ENCODE assay signal across 8 cellular contexts in the genomic region with DNA sequence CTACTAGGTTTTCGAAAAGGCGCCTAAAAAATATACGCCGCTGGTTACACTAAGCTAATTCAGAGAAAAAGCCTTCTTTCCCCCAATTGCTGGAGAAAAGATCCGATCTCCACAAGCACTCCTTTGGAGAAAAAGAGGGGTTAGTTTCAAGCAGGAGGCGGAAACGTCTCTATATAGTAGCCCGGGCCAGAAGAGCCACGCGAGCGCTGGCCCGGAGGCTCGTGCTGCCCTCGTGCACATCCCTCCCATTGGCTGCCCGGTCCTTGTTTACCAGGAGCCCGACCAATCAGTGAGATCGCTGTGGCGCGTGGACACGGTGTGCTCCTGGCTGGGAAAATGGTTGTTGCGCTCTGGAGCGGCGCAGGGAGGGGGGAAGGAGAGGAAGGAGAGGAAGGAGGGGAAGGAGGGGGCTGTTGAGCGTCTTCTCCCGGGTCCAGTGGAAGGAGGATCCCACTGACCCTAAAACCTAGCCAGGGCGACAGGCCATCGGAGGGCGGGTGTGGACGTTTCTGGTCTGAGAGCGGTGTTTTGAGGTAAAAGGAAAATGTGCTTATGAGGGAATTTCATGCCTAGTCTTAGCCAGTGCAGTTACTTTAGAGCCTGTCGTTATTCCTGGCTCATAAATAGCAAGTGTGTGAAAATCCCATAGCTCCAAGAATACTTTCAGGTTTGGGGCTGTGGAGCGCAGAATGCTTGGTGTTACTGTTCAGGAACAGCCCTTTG. TPM values are rescaled to one million over a fixed set of nuclear protein-coding genes. Genes with fewer than 3 reads are reported as not detected.
DNase-seq lines count a peak whose midpoint lies in the region; ATAC-seq and TF ChIP-seq lines count a peak whose summit lies in the region.

A gene with protein sequence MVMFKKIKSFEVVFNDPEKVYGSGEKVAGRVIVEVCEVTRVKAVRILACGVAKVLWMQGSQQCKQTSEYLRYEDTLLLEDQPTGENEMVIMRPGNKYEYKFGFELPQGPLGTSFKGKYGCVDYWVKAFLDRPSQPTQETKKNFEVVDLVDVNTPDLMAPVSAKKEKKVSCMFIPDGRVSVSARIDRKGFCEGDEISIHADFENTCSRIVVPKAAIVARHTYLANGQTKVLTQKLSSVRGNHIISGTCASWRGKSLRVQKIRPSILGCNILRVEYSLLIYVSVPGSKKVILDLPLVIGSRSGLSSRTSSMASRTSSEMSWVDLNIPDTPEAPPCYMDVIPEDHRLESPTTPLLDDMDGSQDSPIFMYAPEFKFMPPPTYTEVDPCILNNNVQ (minus strand): TSS at position 147 of the 723 bp plus-strand sequence. CDS start 313 bp downstream, outside the sequence.

- no peaks in the 10 kb centered on the region for H3K9me3 Mint-ChIP-seq in activated T-cell treated with anti-CD3 and anti-CD28 coated beads, Interleukin-2, amount 50 U/mL, for 24 hours

- peak within 1 kb of the TSS; percentile 99 for H3K4me3 ChIP-seq in KMS-11 (IDR thresholded peaks at IDR 0.05; ENCODE audit: insufficient read depth, low read depth, low read length)
- H3K4me3 ChIP-seq in Panc1 (ENCODE audit: low read depth in 2 of 2, low read length in 2 of 2), result peak within 1 kb of the TSS; percentile 61 to 73
- H3K4me3 ChIP-seq in epithelial cell of proximal tubule (ENCODE audit: low read depth, low read length), result peak within 1 kb of the TSS; percentile 81
- H3K4me3 ChIP-seq in mucosa of descending colon, result peak within 1 kb of the TSS; percentile 89

- peak within 1 kb of the TSS; percentile 47 for H3K9ac ChIP-seq in KMS-11

- no peaks in the 10 kb centered on the region for H3K27me3 Mint-ChIP-seq in activated T-cell treated with anti-CD3 and anti-CD28 coated beads, Interleukin-2, amount 50 U/mL, for 24 hours

- CTCF ChIA-PET in Panc1 (lab: Charles Lee), result interaction anchor here (1.6 kb wide), 1 partner anchor 11 kb away, joined by 5 read pairs; no protein-coding TSS in a partner anchor

- TF ChIP-seq CTCF in KMS-11 (conservative IDR thresholded peaks at IDR 0.05; ENCODE audit: low read depth, low read length), result no peak
- no peak for TF ChIP-seq CTCF in Panc1 (IDR thresholded peaks at IDR 0.05)
- no peak for TF ChIP-seq CTCF in epithelial cell of proximal tubule (conservative IDR thresholded peaks at IDR 0.05; ENCODE audit: low read depth, low read length)
- no peak for TF ChIP-seq CTCF in mucosa of descending colon (IDR thresholded peaks at IDR 0.05)

- H3K36me3 ChIP-seq in KMS-11 (ENCODE audit: insufficient read depth) (no peaks in the 10 kb centered on the region), Panc1 (ENCODE audit: control insufficient read depth, insufficient read depth, low read length) (peaks cover 2% of the 10 kb centered on the region; the same call in 1 of the 2 replicates), mucosa of descending colon (ENCODE audit: low read depth) (no peaks in the 10 kb centered on the region)

- intact Hi-C loops in Panc1 (cut with micrococcal nuclease; ENCODE audit: unreplicated experiment), result no loop called here
- intact Hi-C loops in mucosa of descending colon (cut with DNase I, micrococcal nuclease), result no loop called here

- BruUV-seq in Panc1 (replicated peaks; lab: Mats Ljungman, UMichigan), result no TSS peak

- H3K27me3 ChIP-seq in KMS-11 (ENCODE audit: insufficient read depth, low read depth) (no peaks in the 10 kb centered on the region), Panc1 (ENCODE audit: control insufficient read depth, insufficient read depth, low read length) (no peaks in the 10 kb centered on the region; the same call in 1 of the 2 replicates)

- H3K4me3 Mint-ChIP-seq in activated T-cell treated with anti-CD3 and anti-CD28 coated beads, Interleukin-2, amount 50 U/mL, for 24 hours, result peak within 1 kb of the TSS; percentile 97

- peak within 1 kb of the TSS; percentile 86 for H2AFZ ChIP-seq in KMS-11 (ENCODE audit: low read depth)

- peak within 1 kb of the TSS; percentile 78 for H3K4me2 ChIP-seq in KMS-11

- H3K27ac ChIP-seq in KMS-11 (peak within 1 kb of the TSS; percentile 3; the same call in 1 of the 2 replicates), Panc1 (ENCODE audit: low read length) (peak within 1 kb of the TSS; percentile 84)

- DNase-seq in DMS153 treated with DMSO at 0.1 percent for 48 hours (lab: John Stamatoyannopoulos, UW; ENCODE audit: unreplicated experiment) (peak; percentile 99), Panc1 (ENCODE audit: low read depth, low spot score) (no peak), epithelial cell of proximal tubule (ENCODE audit: low read depth) (peak; percentile 67), mucosa of descending colon (peak; percentile 98 to 100 (median 99))
- DNase-seq in activated T-cell treated with anti-CD3 and anti-CD28 coated beads, Interleukin-2, amount 50 U/mL, for 24 hours, result peak; percentile 92
- DNase-seq in stimulated activated CD8-positive, alpha-beta memory T cell treated with anti-CD3 and anti-CD28 coated beads, Interleukin-4, amount 100 ng/mL, for 1 hour (ENCODE audit: low read depth in 2 of 2, low spot score in 1 of 2), result peak; percentile 86 to 87

- POLR2A ChIA-PET in Panc1 (lab: Charles Lee), result interaction anchor here (0.6 to 0.7 kb wide), 3 partner anchors 17 to 380 kb away, joined by 3 to 4 read pairs (median 3); no protein-coding TSS in a partner anchor

- H3K4me1 ChIP-seq in KMS-11 (ENCODE audit: low read depth, poor library complexity, severe bottlenecking) (peaks cover 44% of the 10 kb centered on the region), Panc1 (ENCODE audit: control insufficient read depth, insufficient read depth, low read length) (peaks cover 16% of the 10 kb centered on the region), mucosa of descending colon (ENCODE audit: low read depth) (peaks cover 27% of the 10 kb centered on the region)

- peak within 1 kb of the TSS; percentile 96 for H3K27ac Mint-ChIP-seq in activated T-cell treated with anti-CD3 and anti-CD28 coated beads, Interleukin-2, amount 50 U/mL, for 24 hours

- H3K9me3 ChIP-seq in Panc1 (ENCODE audit: control insufficient read depth, insufficient read depth, low read depth, low read length), result no peaks in the 10 kb centered on the region
- H3K9me3 ChIP-seq in mucosa of descending colon, result no peaks in the 10 kb centered on the region

- peak; percentile 79 for ATAC-seq in GM21717 (IDR thresholded peaks at IDR 0.05; ENCODE audit: unreplicated experiment)
- ATAC-seq in Panc1, result peak; percentile 100
- peak; percentile 90 for ATAC-seq in mucosa of descending colon

- peaks cover 73% of the 10 kb centered on the region for H3K4me1 Mint-ChIP-seq in activated T-cell treated with anti-CD3 and anti-CD28 coated beads, Interleukin-2, amount 50 U/mL, for 24 hours (ENCODE audit: low read depth)

- in situ Hi-C loops in Panc1 (cut with HindIII; ENCODE audit: low pct_unique_long_range_greater_than_20kb, low sequenced_read_pairs), result no loop called here

- H4K20me1 ChIP-seq in KMS-11 (ENCODE audit: insufficient read depth), result no peaks in the 10 kb centered on the region

- no peaks in the 10 kb centered on the region for H3K79me2 ChIP-seq in KMS-11 (ENCODE audit: insufficient read depth, low read depth)

- peaks cover 53% of the 10 kb centered on the region for H3K36me3 Mint-ChIP-seq in activated T-cell treated with anti-CD3 and anti-CD28 coated beads, Interleukin-2, amount 50 U/mL, for 24 hours (ENCODE audit: low read depth)

RNA-seq across cellular contexts. Expression of the gene that starts here (rescaled TPM):
- 15.2 TPM for total RNA-seq in Panc1 (2021; ENCODE audit: unreplicated experiment)
- 21.1 TPM for polyA plus RNA-seq in Panc1 (2012; ENCODE audit: insufficient read length)
- 22.1 and 198 TPM in 2 replicates for total RNA-seq in epithelial cell of proximal tubule
- 1,000 to 10,000 TPM in 1 of 3 donors, 100 to 1,000 TPM in 2; 683 to 1,682 (median 830) TPM for total RNA-seq in mucosa of descending colon
